Comparison of ENCODE assay signal across 8 cellular contexts in genomic region chr22:21817497-21817853, GRCh38. TPM values are rescaled to one million over a fixed set of nuclear protein-coding genes. Genes with fewer than 3 reads are reported as not detected.
A peak's percentile ranks its signal among the peaks of the same experiment; 100 is the strongest.
DNase-seq lines count a peak whose midpoint lies in the region; ATAC-seq and TF ChIP-seq lines count a peak whose summit lies in the region.
"Not testable (repeated sequence)": the region's sequence is repeated elsewhere in the genome, so short reads cannot be mapped to it uniquely, and the experiment has no call there.

No MANE protein-coding gene starts in this region.

- not testable (repeated sequence) for H3K9me3 Mint-ChIP-seq in CD8-positive, alpha-beta memory T cell; activated T-cell treated with anti-CD3 and anti-CD28 coated beads, Interleukin-2, amount 50 U/mL, for 24 hours

- WGBS in tibial nerve, 2 donors, result 89 to 98% methylated on average over 3 of the region's 3 CpGs

- not testable (repeated sequence) for DNase-seq in CD8-positive, alpha-beta memory T cell; Peyer's patch; activated T-cell treated with anti-CD3 and anti-CD28 coated beads, Interleukin-2, amount 50 U/mL, for 24 hours; brain microvascular endothelial cell; fibroblast of lung (ENCODE audit: low read depth in 2 of 2); gastrocnemius medialis; tibial nerve (ENCODE audit: low spot score in 2 of 2)

- in situ Hi-C loops in brain microvascular endothelial cell (cut with HindIII; ENCODE audit: low pct_ligation_motif_present, low sequenced_read_pairs); gastrocnemius medialis (cut with MboI; ENCODE audit: low sequenced_read_pairs in 4 of 4): not testable (repeated sequence)

- H3K4me3 Mint-ChIP-seq in CD8-positive, alpha-beta memory T cell, result peak overlapping the region; percentile 5 to 82 (median 73)
- peak overlapping the region; percentile 48 for H3K4me3 Mint-ChIP-seq in activated T-cell treated with anti-CD3 and anti-CD28 coated beads, Interleukin-2, amount 50 U/mL, for 24 hours

- H2AFZ ChIP-seq in fibroblast of lung (ENCODE audit: low read length), result not testable (repeated sequence)

- H3K36me3 Mint-ChIP-seq in CD8-positive, alpha-beta memory T cell, result peaks cover 0 to 12% (median 4%) of the 10 kb centered on the region in 3 donors
- peaks cover 39% of the 10 kb centered on the region for H3K36me3 Mint-ChIP-seq in activated T-cell treated with anti-CD3 and anti-CD28 coated beads, Interleukin-2, amount 50 U/mL, for 24 hours (ENCODE audit: low read depth)

- H3K4me1 Mint-ChIP-seq in CD8-positive, alpha-beta memory T cell, result peaks cover 68 to 87% (median 84%) of the 10 kb centered on the region in 3 donors
- H3K4me1 Mint-ChIP-seq in activated T-cell treated with anti-CD3 and anti-CD28 coated beads, Interleukin-2, amount 50 U/mL, for 24 hours (ENCODE audit: low read depth), result peaks cover 66% of the 10 kb centered on the region

- POLR2A ChIA-PET in CD8-positive, alpha-beta memory T cell (lab: Charles Lee), result not testable (repeated sequence)

- H3K36me3 ChIP-seq in CD8-positive, alpha-beta memory T cell (ENCODE audit: insufficient read depth, low read length); Peyer's patch; brain microvascular endothelial cell (replicated peaks); fibroblast of lung (ENCODE audit: control insufficient read depth, insufficient read depth, low read length); gastrocnemius medialis; tibial nerve: not testable (repeated sequence)

- peak overlapping the region; percentile 1 for H3K4me3 ChIP-seq in CD8-positive, alpha-beta memory T cell (ENCODE audit: low read length)
- peak overlapping the region in 1 of 4 donors; percentile 13 for H3K4me3 ChIP-seq in Peyer's patch
- not testable (repeated sequence) for H3K4me3 ChIP-seq in brain microvascular endothelial cell (ENCODE audit: low read depth, low read length); fibroblast of lung (replicated peaks in 1 of 4; ENCODE audit: control extremely low read depth in 1 of 4, insufficient read depth in 1 of 4, low read depth in 3 of 4, low read length in 4 of 4); gastrocnemius medialis; tibial nerve
- H3K4me3 ChIP-seq in mononuclear cell (ENCODE audit: low read length), result peak overlapping the region; percentile 25

- not testable (repeated sequence) for ATAC-seq in gastrocnemius medialis

- H4K20me1 ChIP-seq in fibroblast of lung (ENCODE audit: control insufficient read depth, extremely low read depth, insufficient read depth, low read length), result not testable (repeated sequence)

- H3K4me2 ChIP-seq in fibroblast of lung (ENCODE audit: extremely low read depth, insufficient read depth, low read length), result peak overlapping the region; percentile 5

- H3K27me3 Mint-ChIP-seq in CD8-positive, alpha-beta memory T cell; activated T-cell treated with anti-CD3 and anti-CD28 coated beads, Interleukin-2, amount 50 U/mL, for 24 hours: not testable (repeated sequence)

- H3K27ac Mint-ChIP-seq in CD8-positive, alpha-beta memory T cell, result peak overlapping the region; percentile 96 to 99 (median 98)
- H3K27ac Mint-ChIP-seq in activated T-cell treated with anti-CD3 and anti-CD28 coated beads, Interleukin-2, amount 50 U/mL, for 24 hours, result peak overlapping the region; percentile 94

- H3K27ac ChIP-seq in CD8-positive, alpha-beta memory T cell (ENCODE audit: low read depth, low read length), result peak overlapping the region; percentile 71
- peak overlapping the region; percentile 67 to 75 (median 73) for H3K27ac ChIP-seq in Peyer's patch
- H3K27ac ChIP-seq in brain microvascular endothelial cell, result peak overlapping the region; percentile 89
- peak overlapping the region; percentile 91 for H3K27ac ChIP-seq in fibroblast of lung (ENCODE audit: insufficient read depth, low read length)
- peak overlapping the region; percentile 13 to 52 (median 34) for H3K27ac ChIP-seq in gastrocnemius medialis
- peak overlapping the region in 3 of 4 donors; percentile 13 to 72 (median 68) for H3K27ac ChIP-seq in tibial nerve

- not testable (repeated sequence) for H3K9ac ChIP-seq in fibroblast of lung (ENCODE audit: insufficient read depth, low read length)

- H3K27me3 ChIP-seq in CD8-positive, alpha-beta memory T cell (ENCODE audit: insufficient read depth, low read length, poor library complexity, severe bottlenecking); Peyer's patch; brain microvascular endothelial cell (replicated peaks); fibroblast of lung (ENCODE audit: control insufficient read depth, insufficient read depth, low read length); mononuclear cell (ENCODE audit: insufficient read depth, low read length); gastrocnemius medialis; tibial nerve: not testable (repeated sequence)

- intact Hi-C loops in gastrocnemius medialis (cut with DNase I; ENCODE audit: low total_unique reads), result not testable (repeated sequence)

- CTCF ChIA-PET in CD8-positive, alpha-beta memory T cell (lab: Charles Lee), result not testable (repeated sequence)

- H3K79me2 ChIP-seq in fibroblast of lung (ENCODE audit: control insufficient read depth, insufficient read depth, low read length), result peaks cover 79% of the 10 kb centered on the region

- H3K4me1 ChIP-seq in CD8-positive, alpha-beta memory T cell (ENCODE audit: insufficient read depth, low read length), result peaks cover 47% of the 10 kb centered on the region
- peaks cover 0 to 38% (median 18%) of the 10 kb centered on the region in 4 donors for H3K4me1 ChIP-seq in Peyer's patch
- not testable (repeated sequence) for H3K4me1 ChIP-seq in fibroblast of lung (ENCODE audit: control insufficient read depth, extremely low read depth, insufficient read depth, low read length)
- H3K4me1 ChIP-seq in mononuclear cell (ENCODE audit: insufficient read depth, low read length), result peaks cover 71% of the 10 kb centered on the region
- peaks cover 39 to 54% of the 10 kb centered on the region in 2 donors for H3K4me1 ChIP-seq in gastrocnemius medialis
- H3K4me1 ChIP-seq in tibial nerve, result peaks cover 0 to 70% (median 35%) of the 10 kb centered on the region in 4 donors

- not testable (repeated sequence) for TF ChIP-seq POLR2A in Peyer's patch (IDR thresholded peaks at IDR 0.05); gastrocnemius medialis (IDR thresholded peaks at IDR 0.05); tibial nerve (IDR thresholded peaks at IDR 0.05)

- not testable (repeated sequence) for H3K9me3 ChIP-seq in CD8-positive, alpha-beta memory T cell (ENCODE audit: low read length); Peyer's patch; fibroblast of lung (ENCODE audit: control insufficient read depth, insufficient read depth, low read depth, low read length); mononuclear cell (ENCODE audit: low read depth, low read length); gastrocnemius medialis; tibial nerve

- not testable (repeated sequence) for TF ChIP-seq CTCF in Peyer's patch (IDR thresholded peaks at IDR 0.05); brain microvascular endothelial cell (IDR thresholded peaks at IDR 0.05; ENCODE audit: low read depth, low read length, missing control alignments); fibroblast of lung (conservative IDR thresholded peaks at IDR 0.05 in 1 of 2, IDR thresholded peaks at IDR 0.05 in 1 of 2; ENCODE audit: low read depth in 1 of 2, low read length in 2 of 2); gastrocnemius medialis (IDR thresholded peaks at IDR 0.05 in 4 of 5, conservative IDR thresholded peaks at IDR 0.05 in 1 of 5); tibial nerve (IDR thresholded peaks at IDR 0.05)

- TF ChIP-seq EP300 in tibial nerve (IDR thresholded peaks at IDR 0.05), result not testable (repeated sequence)

RNA-seq across cellular contexts. Expression of gene MAPK1, which starts 50.0 kb away (rescaled TPM):
- 100 to 1,000 TPM; 132 to 134 TPM for total RNA-seq in CD8-positive, alpha-beta memory T cell
- polyA plus RNA-seq in CD8-positive, alpha-beta memory T cell, result 103 TPM
- total RNA-seq in Peyer's patch (10 to 100 TPM; 38.9 to 49.5 (median 43.2) TPM), fibroblast of lung (39.3 and 53.8 TPM in 2 replicates), mononuclear cell (30.0 TPM), gastrocnemius medialis (10 to 100 TPM; 39.8 to 79.5 (median 57.2) TPM), tibial nerve (10 to 100 TPM; 58.1 to 95.3 (median 73.1) TPM)
- 133 and 134 TPM in 2 replicates for polyA plus RNA-seq in fibroblast of lung
- 81.9 and 90.2 TPM in 2 replicates for polyA plus RNA-seq in fibroblast of lung (2012)
- 115 and 151 TPM in 2 replicates for polyA minus RNA-seq in fibroblast of lung (ENCODE audit: low replicate concordance)

Comparison
In these comparisons a context has a peak if more than half of its experiments do, and no peak if none do; other contexts are left out.
1. H3K27ac ChIP-seq: peak in every context shown above with its lines; median percentile 91 in fibroblast of lung; 89 in brain microvascular endothelial cell; 73 in Peyer's patch; 71 in CD8-positive, alpha-beta memory T cell; 68 in tibial nerve; 34 in gastrocnemius medialis.